1 cellular context compared by ENCODE assay signal in genomic region chr1:160118928-160119327, GRCh38.
TF ChIP-seq lines count a peak whose summit lies in the region.

No MANE protein-coding gene starts in this region.

TF ChIP-seq in HepG2, 621 proteins besides CTCF, POLR2A, EP300 and RAD21:
- TF ChIP-seq NFE2 (CRISPR knock-in tag; IDR thresholded peaks at IDR 0.05) (no peak), SATB2 (CRISPR knock-in tag; IDR thresholded peaks at IDR 0.05) (no peak), HNRNPLL (IDR thresholded peaks at IDR 0.05; ENCODE audit: low read depth, low read length, poor library complexity, severe bottlenecking) (no peak), SALL1 (CRISPR knock-in tag; IDR thresholded peaks at IDR 0.05) (no peak), MAFF (IDR thresholded peaks at IDR 0.05; ENCODE audit: low read depth, low read length) (no peak), ZNF329 (CRISPR knock-in tag; IDR thresholded peaks at IDR 0.05; ENCODE audit: low read depth) (no peak), MTF1 (CRISPR knock-in tag; IDR thresholded peaks at IDR 0.05) (no peak), ZFP1 (CRISPR knock-in tag; IDR thresholded peaks at IDR 0.05) (no peak), ZNF274 (CRISPR knock-in tag; IDR thresholded peaks at IDR 0.05) (no peak), KMT2A (CRISPR knock-in tag; IDR thresholded peaks at IDR 0.05) (no peak), ZNF180 (CRISPR knock-in tag; IDR thresholded peaks at IDR 0.05; ENCODE audit: borderline replicate concordance, low read depth) (no peak), ZNF652 (CRISPR knock-in tag; IDR thresholded peaks at IDR 0.05; ENCODE audit: borderline replicate concordance, low read depth) (no peak), ZNF503 (CRISPR knock-in tag; IDR thresholded peaks at IDR 0.05) (no peak), FOXJ3 (CRISPR knock-in tag; IDR thresholded peaks at IDR 0.05; ENCODE audit: borderline replicate concordance) (no peak), PHF5A (CRISPR knock-in tag; IDR thresholded peaks at IDR 0.05; ENCODE audit: low read depth, unreplicated experiment) (no peak)
- TF ChIP-seq, protein P1, sequence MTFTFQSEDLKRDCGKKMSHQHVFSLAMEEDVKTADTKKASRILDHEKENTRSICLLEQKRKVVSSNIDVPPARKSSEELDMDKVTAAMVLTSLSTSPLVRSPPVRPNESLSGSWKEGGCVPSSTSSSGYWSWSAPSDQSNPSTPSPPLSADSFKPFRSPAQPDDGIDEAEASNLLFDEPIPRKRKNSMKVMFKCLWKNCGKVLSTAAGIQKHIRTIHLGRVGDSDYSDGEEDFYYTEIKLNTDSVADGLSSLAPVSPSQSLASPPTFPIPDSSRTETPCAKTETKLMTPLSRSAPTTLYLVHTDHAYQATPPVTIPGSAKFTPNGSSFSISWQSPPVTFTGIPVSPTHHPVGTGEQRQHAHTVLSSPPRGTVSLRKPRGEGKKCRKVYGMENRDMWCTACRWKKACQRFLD (CRISPR knock-in tag; IDR thresholded peaks at IDR 0.05; ENCODE audit: borderline replicate concordance), result no peak
